In the genomic region with DNA sequence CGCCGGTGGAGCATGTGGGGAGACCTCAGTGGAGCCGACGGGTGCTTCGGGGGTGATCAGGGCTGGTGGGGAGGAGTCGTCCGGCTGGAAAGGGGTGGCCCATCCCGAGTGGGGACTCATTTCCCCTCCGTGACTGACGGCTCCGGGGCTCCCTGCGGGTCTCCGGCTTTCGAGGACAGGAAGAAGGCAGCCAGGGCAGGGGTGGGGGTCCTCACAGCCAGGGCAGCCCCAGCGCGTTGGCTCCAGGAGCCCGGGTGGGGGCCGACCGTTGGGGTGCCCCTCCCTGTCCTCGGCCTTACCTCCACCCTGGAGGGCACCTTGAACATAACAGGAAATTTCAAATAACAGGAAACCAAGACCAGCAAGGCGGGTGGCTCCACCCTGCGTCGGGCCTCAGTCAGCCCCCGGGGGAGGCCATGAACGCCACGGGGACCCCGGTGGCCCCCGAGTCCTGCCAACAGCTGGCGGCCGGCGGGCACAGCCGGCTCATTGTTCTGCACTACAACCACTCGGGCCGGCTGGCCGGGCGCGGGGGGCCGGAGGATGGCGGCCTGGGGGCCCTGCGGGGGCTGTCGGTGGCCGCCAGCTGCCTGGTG, we compare ENCODE assay signal across 8 cellular contexts. TPM values are rescaled to one million over a fixed set of nuclear protein-coding genes. Genes with fewer than 3 reads are reported as not detected.
A peak's percentile ranks its signal among the peaks of the same experiment; 100 is the strongest.
DNase-seq lines count a peak whose midpoint lies in the region; ATAC-seq and TF ChIP-seq lines count a peak whose summit lies in the region.

A gene with protein sequence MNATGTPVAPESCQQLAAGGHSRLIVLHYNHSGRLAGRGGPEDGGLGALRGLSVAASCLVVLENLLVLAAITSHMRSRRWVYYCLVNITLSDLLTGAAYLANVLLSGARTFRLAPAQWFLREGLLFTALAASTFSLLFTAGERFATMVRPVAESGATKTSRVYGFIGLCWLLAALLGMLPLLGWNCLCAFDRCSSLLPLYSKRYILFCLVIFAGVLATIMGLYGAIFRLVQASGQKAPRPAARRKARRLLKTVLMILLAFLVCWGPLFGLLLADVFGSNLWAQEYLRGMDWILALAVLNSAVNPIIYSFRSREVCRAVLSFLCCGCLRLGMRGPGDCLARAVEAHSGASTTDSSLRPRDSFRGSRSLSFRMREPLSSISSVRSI (plus strand): TSS at position 393 of the 596 bp plus-strand sequence. CDS start 24 bp downstream, at position 417.

- no peak within 1 kb of the TSS for H3K27ac ChIP-seq in Karpas-422 (ENCODE audit: low read length)
- peak within 1 kb of the TSS; percentile 92 for H3K27ac ChIP-seq in lower lobe of right lung
- peak within 1 kb of the TSS; percentile 32 for H3K27ac ChIP-seq in urinary bladder (ENCODE audit: low read depth)
- H3K27ac ChIP-seq in prostate gland, result no peak within 1 kb of the TSS

- H3K36me3 Mint-ChIP-seq in activated T-cell treated with anti-CD3 and anti-CD28 coated beads, Interleukin-2, amount 50 U/mL, for 4 hours (ENCODE audit: insufficient read depth), result no peaks in the 10 kb centered on the region

- H3K4me1 Mint-ChIP-seq in activated T-cell treated with anti-CD3 and anti-CD28 coated beads, Interleukin-2, amount 50 U/mL, for 4 hours (ENCODE audit: low read depth), result peaks cover 38% of the 10 kb centered on the region

- peak; percentile 55 for DNase-seq in Karpas-422
- DNase-seq in activated T-cell treated with anti-CD3 and anti-CD28 coated beads, Interleukin-2, amount 50 U/mL, for 4 hours, result peak; percentile 49
- DNase-seq in lower lobe of right lung, result peak; percentile 73
- DNase-seq in AG20443 (ENCODE audit: low spot score), result no peak
- DNase-seq in SW480 (ENCODE audit: low spot score), result no peak
- no peak for DNase-seq in prostate gland (ENCODE audit: low spot score)

- H3K4me3 ChIP-seq in Karpas-422 (ENCODE audit: low read length) (no peak within 1 kb of the TSS), lower lobe of right lung (peak within 1 kb of the TSS; percentile 55), urinary bladder (ENCODE audit: low read depth, low read length) (peak within 1 kb of the TSS; percentile 28), prostate gland (no peak within 1 kb of the TSS)

- no peak within 1 kb of the TSS for H3K4me2 ChIP-seq in Karpas-422 (ENCODE audit: low read depth, low read length, poor library complexity, severe bottlenecking)

- no peaks in the 10 kb centered on the region for H3K27me3 Mint-ChIP-seq in activated T-cell treated with anti-CD3 and anti-CD28 coated beads, Interleukin-2, amount 50 U/mL, for 4 hours (ENCODE audit: low read depth)

- TF ChIP-seq CTCF in GM12872 (IDR thresholded peaks at IDR 0.05; ENCODE audit: insufficient read depth, low read depth, low read length), result peak; percentile 35; the same call in 2 of the 3 replicates
- TF ChIP-seq CTCF in lower lobe of right lung (IDR thresholded peaks at IDR 0.05), result peak; percentile 17
- TF ChIP-seq CTCF in prostate gland (IDR thresholded peaks at IDR 0.05), result no peak

- no peaks in the 10 kb centered on the region; the same call in 1 of the 2 replicates for H3K9me3 ChIP-seq in Karpas-422 (ENCODE audit: low read length)
- H3K9me3 ChIP-seq in lower lobe of right lung, result no peaks in the 10 kb centered on the region
- H3K9me3 ChIP-seq in prostate gland, result no peaks in the 10 kb centered on the region

- no peak within 1 kb of the TSS for H2AFZ ChIP-seq in Karpas-422 (ENCODE audit: low read length)

- ATAC-seq in activated T-cell treated with anti-CD3 and anti-CD28 coated beads, Interleukin-2, amount 50 U/mL, for 4 hours, result peak; percentile 51 to 58
- ATAC-seq in lower lobe of right lung, result peak; percentile 16 to 28

- no peaks in the 10 kb centered on the region for H3K79me2 ChIP-seq in Karpas-422 (ENCODE audit: low read length)

- no peak within 1 kb of the TSS for H3K9ac ChIP-seq in Karpas-422 (ENCODE audit: low read length)

- peak within 1 kb of the TSS; percentile 94 for H3K4me3 Mint-ChIP-seq in activated T-cell treated with anti-CD3 and anti-CD28 coated beads, Interleukin-2, amount 50 U/mL, for 4 hours

- H3K9me3 Mint-ChIP-seq in activated T-cell treated with anti-CD3 and anti-CD28 coated beads, Interleukin-2, amount 50 U/mL, for 4 hours, result no peaks in the 10 kb centered on the region

- H3K27me3 ChIP-seq in Karpas-422 (ENCODE audit: low read length), result no peaks in the 10 kb centered on the region
- no peaks in the 10 kb centered on the region for H3K27me3 ChIP-seq in lower lobe of right lung (ENCODE audit: low read depth)
- H3K27me3 ChIP-seq in prostate gland (replicated peaks; ENCODE audit: insufficient read depth), result no peaks in the 10 kb centered on the region

- intact Hi-C loops in lower lobe of right lung (cut with DNase I), result no loop called here
- intact Hi-C loops in prostate gland (cut with DNase I), result no loop called here

- WGBS in urinary bladder, result 72% methylated on average over 42 of the region's 42 CpGs
- 65% methylated on average over 42 of the region's 42 CpGs for WGBS in prostate gland

- no peak for TF ChIP-seq POLR2A in prostate gland (IDR thresholded peaks at IDR 0.05)

- H3K36me3 ChIP-seq in Karpas-422 (ENCODE audit: insufficient read depth, low read length) (no peaks in the 10 kb centered on the region), lower lobe of right lung (no peaks in the 10 kb centered on the region), urinary bladder (ENCODE audit: insufficient read depth) (no peaks in the 10 kb centered on the region), prostate gland (no peaks in the 10 kb centered on the region)

- H3K4me1 ChIP-seq in Karpas-422 (ENCODE audit: low read length) (peaks cover 22% of the 10 kb centered on the region), lower lobe of right lung (peaks cover 24% of the 10 kb centered on the region), urinary bladder (ENCODE audit: insufficient read depth) (no peaks in the 10 kb centered on the region), prostate gland (replicated peaks) (peaks cover 4% of the 10 kb centered on the region)

- no peaks in the 10 kb centered on the region for H4K20me1 ChIP-seq in Karpas-422 (ENCODE audit: insufficient read depth, low read depth, low read length)

- H3K9me2 ChIP-seq in Karpas-422 (replicated peaks; ENCODE audit: insufficient read depth, low read length), result no peaks in the 10 kb centered on the region

RNA-seq across cellular contexts. Expression of the gene that starts here (rescaled TPM):
- total RNA-seq in Karpas-422 (2014; rRNA removed; shearing (Covaris generic); ENCODE audit: low replicate concordance), result not detected in 2 replicates
- total RNA-seq in activated T-cell treated with anti-CD3 and anti-CD28 coated beads, Interleukin-2, amount 50 U/mL, for 4 hours, result 10 to 100 TPM; 19.4 to 24.5 (median 23.8) TPM
- total RNA-seq in lower lobe of right lung, result 35.7 TPM
- 0.74 TPM for total RNA-seq in urinary bladder
- 3.4 TPM for polyA plus RNA-seq in urinary bladder
- 1 to 10 TPM in 1 of 2 donors, under 1 TPM in 1; 0.14 to 1.5 TPM for total RNA-seq in prostate gland

Comparison
In these comparisons a context has a peak if more than half of its experiments do, and no peak if none do; other contexts are left out.
1. RNA of the gene that starts here (total RNA-seq): 35.7 TPM in lower lobe of right lung (single experiment) and 19.4 to 24.5 TPM in activated T-cell treated with anti-CD3 and anti-CD28 coated beads, Interleukin-2, amount 50 U/mL, for 4 hours; 0.14 to 1.5 TPM in prostate gland, 0.74 TPM in urinary bladder (single experiment) and not detected in Karpas-422; every median in the first group is over 4 times any median in the second.
2. Peak in DNase-seq in Karpas-422; RNA of the gene not detected or under 1 TPM.
3. CTCF ChIP-seq: peak in GM12872 (single experiment) and lower lobe of right lung (single experiment); none in prostate gland (0 of 4).
4. DNase-seq: peak in activated T-cell treated with anti-CD3 and anti-CD28 coated beads, Interleukin-2, amount 50 U/mL, for 4 hours (single experiment) and lower lobe of right lung (single experiment); none in AG20443 (single experiment), SW480 (single experiment) and prostate gland (single experiment).
5. H3K27ac ChIP-seq: peak in lower lobe of right lung (single experiment) and urinary bladder (single experiment); none in Karpas-422 (single experiment) and prostate gland (0 of 2).
6. H3K4me3 ChIP-seq: peak in lower lobe of right lung (single experiment) and urinary bladder (single experiment); none in Karpas-422 (single experiment) and prostate gland (0 of 2).